9 cellular contexts compared by ENCODE assay signal in genomic region chr6:106163446-106163965, GRCh38.
DNase-seq lines count a peak whose midpoint lies in the region; ATAC-seq and TF ChIP-seq lines count a peak whose summit lies in the region.
"Had no signal": no experiment of that assay in that cellular context is flagged by ENCODE, and none has a peak within 500 bp of the region (broad histone marks: within the 10 kb centered on the region; RNA-seq: fewer than 3 reads in every experiment).

No MANE protein-coding gene starts in this region.

- 39 to 50% (median 43%) methylated on average over 7 of the region's 7 CpGs for WGBS in psoas muscle, 3 donors

- TF ChIP-seq CTCF in psoas muscle (IDR thresholded peaks at IDR 0.05) (no peak), BE2C (IDR thresholded peaks at IDR 0.05; ENCODE audit: low read depth, low read length) (no peak)

- no peaks in the 10 kb centered on the region for H3K36me3 ChIP-seq in psoas muscle (ENCODE audit: insufficient read depth in 1 of 2, low read depth in 1 of 2)
- H3K36me3 ChIP-seq in BE2C, result no peaks in the 10 kb centered on the region

- H3K27me3 ChIP-seq in psoas muscle (ENCODE audit: insufficient read depth in 3 of 3, low read length in 2 of 3) (no peaks in the 10 kb centered on the region), BE2C (no peaks in the 10 kb centered on the region)

- H3K4me1 ChIP-seq in psoas muscle (no peaks in the 10 kb centered on the region), BE2C (no peaks in the 10 kb centered on the region)

- intact Hi-C loops in psoas muscle (cut with DNase I), result no loop called here

- H3K9me3 ChIP-seq in psoas muscle (no peaks in the 10 kb centered on the region), BE2C (no peaks in the 10 kb centered on the region)
- H3K9me3 ChIP-seq: A549 had no signal

- DNase-seq in NCI-H2227 (lab: John Stamatoyannopoulos, UW; ENCODE audit: unreplicated experiment), result peak; percentile 16
- no peak for DNase-seq in NCI-H2227 treated with DMSO at 0.1 percent for 48 hours (lab: John Stamatoyannopoulos, UW)
- DNase-seq in activated CD4-positive, alpha-beta T cell treated with anti-CD3 and anti-CD28 coated beads, Interleukin-2, amount 50 U/mL, for 48 hours, result peak; percentile 51 to 61
- peak; percentile 75 for DNase-seq in fibroblast of gingiva (ENCODE audit: low read depth)
- peak in 1 of 2 donors; percentile 23 for DNase-seq in psoas muscle
- no peak for DNase-seq in NCI-H1436 (lab: John Stamatoyannopoulos, UW)
- DNase-seq in BE2C, result no peak

- ATAC-seq in HG03442 (IDR thresholded peaks at IDR 0.05; ENCODE audit: unreplicated experiment) (peak; percentile 24), psoas muscle (peak in 3 of 4 donors; percentile 18 to 46 (median 36))

- H3K27ac ChIP-seq in psoas muscle, result no peak overlapping the region

- no peak overlapping the region for H3K4me3 ChIP-seq in psoas muscle
- H3K4me3 ChIP-seq in BE2C (ENCODE audit: low read depth, low read length), result no peak overlapping the region
- H3K4me3 ChIP-seq: A549 had no signal

Comparison
In these comparisons a context has a peak if more than half of its experiments do, and no peak if none do; other contexts are left out.
1. DNase-seq: peak in NCI-H2227 (single experiment), activated CD4-positive, alpha-beta T cell treated with anti-CD3 and anti-CD28 coated beads, Interleukin-2, amount 50 U/mL, for 48 hours (2 of 2) and fibroblast of gingiva (single experiment); none in NCI-H2227 treated with DMSO at 0.1 percent for 48 hours (single experiment), NCI-H1436 (single experiment) and BE2C (single experiment).